ENCODE assay signal across 13 cellular contexts in genomic region chr13:32881074-32881791, GRCh38.
DNase-seq lines count a peak whose midpoint lies in the region; ATAC-seq and TF ChIP-seq lines count a peak whose summit lies in the region.
"Had no signal": no experiment of that assay in that cellular context is flagged by ENCODE, and none has a peak within 500 bp of the region (broad histone marks: within the 10 kb centered on the region; RNA-seq: fewer than 3 reads in every experiment).

No MANE protein-coding gene starts in this region.

- no peak for TF ChIP-seq CTCF in activated CD8-positive, alpha-beta T cell treated with anti-CD3 and anti-CD28 coated beads for 36 hours (IDR thresholded peaks at IDR 0.05)

- peaks cover 2% of the 10 kb centered on the region for H3K36me3 Mint-ChIP-seq in activated naive CD8-positive, alpha-beta T cell treated with anti-CD3 and anti-CD28 coated beads, Interleukin-2, amount 10 ng/mL, durations not matched to agents 7 days and 5 days
- H3K36me3 Mint-ChIP-seq in activated naive CD8-positive, alpha-beta T cell treated with anti-CD3 and anti-CD28 coated beads for 36 hours: no peaks in the 10 kb centered on the region
- no peaks in the 10 kb centered on the region for H3K36me3 Mint-ChIP-seq in activated CD8-positive, alpha-beta T cell treated with anti-CD3 and anti-CD28 coated beads for 36 hours (ENCODE audit: low read depth)

- H3K9me3 ChIP-seq in aorta (ENCODE audit: control insufficient read depth, low read length): no peaks in the 10 kb centered on the region
- H3K9me3 ChIP-seq: lower lobe of right lung had no signal

- H3K27ac Mint-ChIP-seq in activated naive CD8-positive, alpha-beta T cell treated with anti-CD3 and anti-CD28 coated beads, Interleukin-2, amount 10 ng/mL, durations not matched to agents 7 days and 5 days: peak overlapping the region; percentile 34
- H3K27ac Mint-ChIP-seq in activated naive CD8-positive, alpha-beta T cell treated with anti-CD3 and anti-CD28 coated beads for 36 hours: no peak overlapping the region
- no peak overlapping the region for H3K27ac Mint-ChIP-seq in activated CD8-positive, alpha-beta T cell treated with anti-CD3 and anti-CD28 coated beads for 36 hours
- H3K27ac Mint-ChIP-seq: stimulated activated naive CD8-positive, alpha-beta T cell treated with anti-CD3 and anti-CD28 coated beads, Interleukin-15, Interleukin-2, amounts not matched to agents 100 ng/mL and 50 ng/mL, for 24 hours; T-helper 2 cell treated with Interferon-gamma antibody and Interleukin-4, amounts not matched to agents 5 μg/mL and 100 μg/mL, for 36 hours had no signal

- H3K36me3 ChIP-seq in aorta (ENCODE audit: control insufficient read depth in 1 of 2, insufficient read depth in 2 of 2, low read length in 1 of 2): no peaks in the 10 kb centered on the region
- H3K36me3 ChIP-seq: lower lobe of right lung had no signal

- H3K4me3 Mint-ChIP-seq in activated naive CD8-positive, alpha-beta T cell treated with anti-CD3 and anti-CD28 coated beads, Interleukin-2, amount 10 ng/mL, durations not matched to agents 7 days and 5 days: no peak overlapping the region
- no peak overlapping the region for H3K4me3 Mint-ChIP-seq in activated naive CD8-positive, alpha-beta T cell treated with anti-CD3 and anti-CD28 coated beads for 36 hours
- no peak overlapping the region for H3K4me3 Mint-ChIP-seq in activated CD8-positive, alpha-beta T cell treated with anti-CD3 and anti-CD28 coated beads for 36 hours
- H3K4me3 Mint-ChIP-seq: stimulated activated naive CD8-positive, alpha-beta T cell treated with anti-CD3 and anti-CD28 coated beads, Interleukin-15, Interleukin-2, amounts not matched to agents 100 ng/mL and 50 ng/mL, for 24 hours; T-helper 2 cell treated with Interferon-gamma antibody and Interleukin-4, amounts not matched to agents 5 μg/mL and 100 μg/mL, for 36 hours had no signal

- peaks cover 0 to 8% of the 10 kb centered on the region in 2 donors for H3K4me1 ChIP-seq in aorta (ENCODE audit: control insufficient read depth in 1 of 2, insufficient read depth in 2 of 2, low read length in 2 of 2)
- H3K4me1 ChIP-seq: lower lobe of right lung had no signal

- H3K27me3 ChIP-seq in aorta (ENCODE audit: control insufficient read depth in 1 of 2, insufficient read depth in 2 of 2, low read length in 1 of 2): no peaks in the 10 kb centered on the region

- WGBS in aorta, 2 donors: 56 to 64% methylated on average over 3 of the region's 3 CpGs

- H3K4me3 ChIP-seq in aorta (ENCODE audit: low read length in 2 of 2): no peak overlapping the region
- H3K4me3 ChIP-seq: lower lobe of right lung had no signal

- H3K27me3 Mint-ChIP-seq in activated naive CD8-positive, alpha-beta T cell treated with anti-CD3 and anti-CD28 coated beads, Interleukin-2, amount 10 ng/mL, durations not matched to agents 7 days and 5 days: peaks cover 2% of the 10 kb centered on the region
- H3K27me3 Mint-ChIP-seq in activated naive CD8-positive, alpha-beta T cell treated with anti-CD3 and anti-CD28 coated beads for 36 hours: no peaks in the 10 kb centered on the region
- H3K27me3 Mint-ChIP-seq in activated CD8-positive, alpha-beta T cell treated with anti-CD3 and anti-CD28 coated beads for 36 hours: no peaks in the 10 kb centered on the region
- H3K27me3 Mint-ChIP-seq: stimulated activated naive CD8-positive, alpha-beta T cell treated with anti-CD3 and anti-CD28 coated beads, Interleukin-15, Interleukin-2, amounts not matched to agents 100 ng/mL and 50 ng/mL, for 24 hours had no signal

- peak; percentile 76 for ATAC-seq in activated naive CD8-positive, alpha-beta T cell treated with anti-CD3 and anti-CD28 coated beads, Interleukin-2, amount 10 ng/mL, durations not matched to agents 7 days and 5 days (ENCODE audit: low read depth)
- peak; percentile 42 for ATAC-seq in activated CD8-positive, alpha-beta T cell treated with anti-CD3 and anti-CD28 coated beads for 36 hours
- ATAC-seq in aorta (ENCODE audit: low FRiP score) (peak; percentile 69), HG02938 (IDR thresholded peaks at IDR 0.05; ENCODE audit: unreplicated experiment) (no peak), GM21619 (IDR thresholded peaks at IDR 0.05; ENCODE audit: unreplicated experiment) (no peak)
- ATAC-seq: lower lobe of right lung had no signal

- no peak for DNase-seq in activated naive CD8-positive, alpha-beta T cell treated with anti-CD3 and anti-CD28 coated beads, Interleukin-2, amount 10 ng/mL, durations not matched to agents 7 days and 5 days
- DNase-seq in activated naive CD8-positive, alpha-beta T cell treated with anti-CD3 and anti-CD28 coated beads for 36 hours: no peak
- no peak for DNase-seq in activated CD8-positive, alpha-beta T cell treated with anti-CD3 and anti-CD28 coated beads for 36 hours
- DNase-seq in iris pigment epithelial cell (ENCODE audit: low read depth): peak; percentile 55
- DNase-seq in aorta: no peak
- no peak for DNase-seq in cerebellar nuclear complex (lab: John Stamatoyannopoulos, UW)
- DNase-seq: C1 segment of cervical spinal cord, lower lobe of right lung, NCI-H2081 treated with DMSO at 0.1 percent for 48 hours had no signal

- POLR2A ChIA-PET in activated naive CD8-positive, alpha-beta T cell treated with anti-CD3 and anti-CD28 coated beads, Interleukin-2, amount 10 ng/mL, durations not matched to agents 7 days and 5 days (lab: Charles Lee): no interaction called here
- POLR2A ChIA-PET in activated CD8-positive, alpha-beta T cell treated with anti-CD3 and anti-CD28 coated beads for 36 hours (lab: Charles Lee): interaction anchor here (0.6 kb wide), 1 partner anchor 60 kb away, joined by 3 read pairs; no protein-coding TSS in a partner anchor

- CTCF ChIA-PET in activated CD8-positive, alpha-beta T cell treated with anti-CD3 and anti-CD28 coated beads for 36 hours (lab: Charles Lee): no interaction called here

- peaks cover 8% of the 10 kb centered on the region for H3K9me3 Mint-ChIP-seq in activated naive CD8-positive, alpha-beta T cell treated with anti-CD3 and anti-CD28 coated beads, Interleukin-2, amount 10 ng/mL, durations not matched to agents 7 days and 5 days
- H3K9me3 Mint-ChIP-seq in activated naive CD8-positive, alpha-beta T cell treated with anti-CD3 and anti-CD28 coated beads for 36 hours: no peaks in the 10 kb centered on the region
- no peaks in the 10 kb centered on the region for H3K9me3 Mint-ChIP-seq in activated CD8-positive, alpha-beta T cell treated with anti-CD3 and anti-CD28 coated beads for 36 hours
- H3K9me3 Mint-ChIP-seq: stimulated activated naive CD8-positive, alpha-beta T cell treated with anti-CD3 and anti-CD28 coated beads, Interleukin-15, Interleukin-2, amounts not matched to agents 100 ng/mL and 50 ng/mL, for 24 hours; T-helper 2 cell treated with Interferon-gamma antibody and Interleukin-4, amounts not matched to agents 5 μg/mL and 100 μg/mL, for 36 hours had no signal

- H3K27ac ChIP-seq in aorta (ENCODE audit: low read depth in 1 of 2, low read length in 2 of 2): no peak overlapping the region
- H3K27ac ChIP-seq: lower lobe of right lung had no signal

- intact Hi-C loops in activated CD8-positive, alpha-beta T cell treated with anti-CD3 and anti-CD28 coated beads for 36 hours (cut with micrococcal nuclease): no loop called here
- intact Hi-C loops in aorta (cut with DNase I): no loop called here

- peaks cover 8% of the 10 kb centered on the region for H3K4me1 Mint-ChIP-seq in activated naive CD8-positive, alpha-beta T cell treated with anti-CD3 and anti-CD28 coated beads, Interleukin-2, amount 10 ng/mL, durations not matched to agents 7 days and 5 days
- H3K4me1 Mint-ChIP-seq in activated naive CD8-positive, alpha-beta T cell treated with anti-CD3 and anti-CD28 coated beads for 36 hours: peaks cover 2% of the 10 kb centered on the region
- H3K4me1 Mint-ChIP-seq in activated CD8-positive, alpha-beta T cell treated with anti-CD3 and anti-CD28 coated beads for 36 hours (ENCODE audit: low read depth): peaks cover 2% of the 10 kb centered on the region

Comparison
In these comparisons a context has a peak if more than half of its experiments do, and no peak if none do; other contexts are left out.
1. ATAC-seq: peak in activated naive CD8-positive, alpha-beta T cell treated with anti-CD3 and anti-CD28 coated beads, Interleukin-2, amount 10 ng/mL, durations not matched to agents 7 days and 5 days (single experiment), activated CD8-positive, alpha-beta T cell treated with anti-CD3 and anti-CD28 coated beads for 36 hours (single experiment) and aorta (single experiment); none in HG02938 (single experiment) and GM21619 (single experiment).